Comparison of ENCODE assay signal across 17 cellular contexts in genomic region chr6:36826520-36827227, GRCh38. TPM values are rescaled to one million over a fixed set of nuclear protein-coding genes. Genes with fewer than 3 reads are reported as not detected.
DNase-seq lines count a peak whose midpoint lies in the region; ATAC-seq and TF ChIP-seq lines count a peak whose summit lies in the region.
"Had no signal": no experiment of that assay in that cellular context is flagged by ENCODE, and none has a peak within 500 bp of the region (broad histone marks: within the 10 kb centered on the region; RNA-seq: fewer than 3 reads in every experiment).

No MANE protein-coding gene starts in this region.

- H3K4me1 Mint-ChIP-seq in brain (peaks cover 88% of the 10 kb centered on the region), nephron (peaks cover 65% of the 10 kb centered on the region)

- H3K36me3 ChIP-seq in heart right ventricle, result no peaks in the 10 kb centered on the region
- no peaks in the 10 kb centered on the region for H3K36me3 ChIP-seq in vagina
- no peaks in the 10 kb centered on the region for H3K36me3 ChIP-seq in BE2C
- H3K36me3 ChIP-seq: HAP-1, transverse colon had no signal

- TF ChIP-seq CTCF in heart right ventricle (IDR thresholded peaks at IDR 0.05) (no peak), brain (conservative IDR thresholded peaks at IDR 0.05) (no peak), nephron (IDR thresholded peaks at IDR 0.05; ENCODE audit: unreplicated experiment in 3 of 3) (no peak), vagina (IDR thresholded peaks at IDR 0.05) (no peak), BE2C (IDR thresholded peaks at IDR 0.05; ENCODE audit: low read depth, low read length) (no peak)

- peaks cover 0 to 4% (median 0%) of the 10 kb centered on the region in 5 experiments for H3K9me3 Mint-ChIP-seq in brain
- H3K9me3 Mint-ChIP-seq in nephron, result no peaks in the 10 kb centered on the region
- H3K9me3 Mint-ChIP-seq: memory B cell, nephron progenitor cell had no signal

- intact Hi-C loops in heart right ventricle (cut with DNase I) (no loop called here), left ventricle myocardium superior (cut with micrococcal nuclease) (no loop called here), vagina (cut with DNase I) (no loop called here)

- H3K27ac Mint-ChIP-seq in brain (peak overlapping the region; percentile 78 to 93 (median 90)), nephron (peak overlapping the region; percentile 58 to 92 (median 87))
- H3K27ac Mint-ChIP-seq: memory B cell had no signal

- H3K27me3 Mint-ChIP-seq in brain, result peaks cover 5% of the 10 kb centered on the region
- H3K27me3 Mint-ChIP-seq in nephron (ENCODE audit: low read depth), result peaks cover 11% of the 10 kb centered on the region

- H3K4me3 ChIP-seq in heart right ventricle, result no peak overlapping the region
- H3K4me3 ChIP-seq in vagina, result no peak overlapping the region
- no peak overlapping the region for H3K4me3 ChIP-seq in BE2C (ENCODE audit: low read depth, low read length)
- H3K4me3 ChIP-seq: HAP-1, transverse colon had no signal

- no peak for DNase-seq in heart right ventricle
- no peak for DNase-seq in left ventricle myocardium superior
- no peak for DNase-seq in vagina (ENCODE audit: extremely low spot score in 2 of 2)
- no peak for DNase-seq in activated effector memory CD4-positive, alpha-beta T cell treated with Interleukin-2 at 50 U/mL for 16 hours
- no peak for DNase-seq in BE2C
- DNase-seq: activated CD4-positive, CD25-positive, alpha-beta regulatory T cell treated with anti-CD3 and anti-CD28 coated beads, Interleukin-2, amount 50 U/mL, for 72 hours; COR-L47; NCI-H2171; nephron progenitor cell; stimulated activated CD4-positive, alpha-beta T cell treated with anti-CD3 and anti-CD28 coated beads, Interleukin-4, amount 100 ng/mL, for 24 hours; T-helper 2 cell; transverse colon had no signal

- no peaks in the 10 kb centered on the region for H3K9me3 ChIP-seq in heart right ventricle
- no peaks in the 10 kb centered on the region for H3K9me3 ChIP-seq in vagina
- no peaks in the 10 kb centered on the region for H3K9me3 ChIP-seq in BE2C
- H3K9me3 ChIP-seq: HAP-1, transverse colon had no signal

- 79 to 81% methylated on average over 19 of the region's 19 CpGs for WGBS in heart right ventricle, 2 donors

- H3K36me3 Mint-ChIP-seq in brain (peaks cover 7% of the 10 kb centered on the region), nephron (ENCODE audit: low read depth) (no peaks in the 10 kb centered on the region)
- H3K36me3 Mint-ChIP-seq: memory B cell had no signal

- no peak for TF ChIP-seq POLR2A in vagina (IDR thresholded peaks at IDR 0.05)

- H3K27ac ChIP-seq in heart right ventricle (peak overlapping the region in 8 of 10 donors; percentile 11 to 91 (median 80)), vagina (peak overlapping the region; percentile 49)

- H3K27me3 ChIP-seq in heart right ventricle (no peaks in the 10 kb centered on the region), vagina (no peaks in the 10 kb centered on the region), BE2C (no peaks in the 10 kb centered on the region)
- H3K27me3 ChIP-seq: transverse colon had no signal

- H3K4me3 Mint-ChIP-seq in brain (no peak overlapping the region), nephron (no peak overlapping the region)
- H3K4me3 Mint-ChIP-seq: memory B cell, nephron progenitor cell had no signal

- H3K4me1 ChIP-seq in heart right ventricle (peaks cover 32 to 99% (median 81%) of the 10 kb centered on the region in 9 donors), vagina (peaks cover 41% of the 10 kb centered on the region), BE2C (peaks cover 17% of the 10 kb centered on the region)

- peak in 2 of 8 donors; percentile 0 to 5 for ATAC-seq in heart right ventricle
- no peak for ATAC-seq in left ventricle myocardium superior
- ATAC-seq in GM21390 (IDR thresholded peaks at IDR 0.05; ENCODE audit: unreplicated experiment), result no peak

RNA-seq across cellular contexts. Expression of gene CPNE5, which starts 12.6 kb away (rescaled TPM):
- total RNA-seq in heart right ventricle (10 to 100 TPM in 9 of 10 donors, 1 to 10 TPM in 1; 2.8 to 98.2 (median 29.0) TPM), left ventricle myocardium superior (20.4 TPM), vagina (6.6 TPM)
- polyA plus RNA-seq in heart right ventricle (10 to 100 TPM in 1 of 2 donors, 1 to 10 TPM in 1; 4.4 to 18.4 TPM), brain (ENCODE audit: insufficient read depth, low read depth, low replicate concordance) (22.9 TPM)
- not detected for polyA plus RNA-seq in BE2C (2012; ENCODE audit: insufficient read depth, insufficient read length, low read depth)

RNA-seq across cellular contexts. Expression of gene PPIL1, which starts 47.9 kb away (rescaled TPM):
- 100 to 1,000 TPM in 2 of 10 donors, 10 to 100 TPM in 8; 34.5 to 106 (median 49.2) TPM for total RNA-seq in heart right ventricle
- polyA plus RNA-seq in heart right ventricle, result 10 to 100 TPM; 21.1 to 50.3 TPM
- total RNA-seq in left ventricle myocardium superior, result 60.3 TPM
- polyA plus RNA-seq in brain (ENCODE audit: insufficient read depth, low read depth, low replicate concordance), result 36.9 TPM
- 18.9 TPM for total RNA-seq in vagina
- polyA plus RNA-seq in BE2C (2012; ENCODE audit: insufficient read depth, insufficient read length, low read depth), result 69.1 TPM

RNA-seq across cellular contexts. Expression of gene C6orf89, which starts 59.1 kb away (rescaled TPM):
- total RNA-seq in heart right ventricle (100 to 1,000 TPM in 1 of 10 donors, 10 to 100 TPM in 9; 64.6 to 104 (median 74.7) TPM), left ventricle myocardium superior (76.6 TPM), vagina (36.8 TPM)
- polyA plus RNA-seq in heart right ventricle (10 to 100 TPM; 22.5 to 23.1 TPM), brain (ENCODE audit: insufficient read depth, low read depth, low replicate concordance) (72.4 TPM)
- polyA plus RNA-seq in BE2C (2012; ENCODE audit: insufficient read depth, insufficient read length, low read depth), result 30.3 TPM
